ENCODE assay signal across 18 cellular contexts in genomic region chr7:1442355-1443124, GRCh38. TPM values are rescaled to one million over a fixed set of nuclear protein-coding genes. Genes with fewer than 3 reads are reported as not detected.
A peak's percentile ranks its signal among the peaks of the same experiment; 100 is the strongest.
DNase-seq lines count a peak whose midpoint lies in the region; ATAC-seq, FAIRE-seq and TF ChIP-seq lines count a peak whose summit lies in the region.
"Had no signal": no experiment of that assay in that cellular context is flagged by ENCODE, and none has a peak within 500 bp of the region (broad histone marks: within the 10 kb centered on the region; RNA-seq: fewer than 3 reads in every experiment).

No MANE protein-coding gene starts in this region.

- no peaks in the 10 kb centered on the region for H3K9me3 ChIP-seq in BLaER1 treated with 17β-estradiol and CSF1 and Interleukin-3, amounts not matched to agents 10 nM and 100 nM (replicated peaks in 1 of 11)
- H3K9me3 ChIP-seq in gastrocnemius medialis = no peaks in the 10 kb centered on the region
- no peaks in the 10 kb centered on the region for H3K9me3 ChIP-seq in T-helper 17 cell (ENCODE audit: control insufficient read depth, low read length, poor library complexity, severe bottlenecking)

- H3K27me3 ChIP-seq in BLaER1 treated with 17β-estradiol and CSF1 and Interleukin-3, amounts not matched to agents 10 nM and 100 nM = peaks cover 0 to 6% (median 0%) of the 10 kb centered on the region in 11 experiments; a peak in 5 of 22 replicates
- no peaks in the 10 kb centered on the region for H3K27me3 ChIP-seq in gastrocnemius medialis

- intact Hi-C loops in gastrocnemius medialis (cut with DNase I; ENCODE audit: low total_unique reads) = no loop called here

- no peaks in the 10 kb centered on the region for H3K27me3 Mint-ChIP-seq in chondrocyte (ENCODE audit: low read depth)
- H3K27me3 Mint-ChIP-seq in neural crest cell (ENCODE audit: low read depth) = no peaks in the 10 kb centered on the region
- no peaks in the 10 kb centered on the region for H3K27me3 Mint-ChIP-seq in T-helper 17 cell

- H3K36me3 ChIP-seq in BLaER1 treated with 17β-estradiol and CSF1 and Interleukin-3, amounts not matched to agents 10 nM and 100 nM = no peaks in the 10 kb centered on the region
- H3K36me3 ChIP-seq in gastrocnemius medialis = no peaks in the 10 kb centered on the region

- H3K27ac Mint-ChIP-seq in chondrocyte (ENCODE audit: unreplicated experiment) (peak overlapping the region; percentile 8), neural crest cell (ENCODE audit: unreplicated experiment) (peak overlapping the region; percentile 50), T-helper 17 cell (no peak overlapping the region)
- H3K27ac Mint-ChIP-seq: CD8-positive, alpha-beta T cell had no signal

- peak; percentile 44 for FAIRE-seq in HTR-8/SVneo (lab: Jason Lieb, UNC)
- FAIRE-seq: GM12892 had no signal

- H3K36me3 Mint-ChIP-seq in chondrocyte (ENCODE audit: low read depth) (peaks cover 8% of the 10 kb centered on the region), neural crest cell (ENCODE audit: low read depth) (peaks cover 3% of the 10 kb centered on the region), T-helper 17 cell (ENCODE audit: low read depth) (no peaks in the 10 kb centered on the region)
- H3K36me3 Mint-ChIP-seq: CD14-positive monocyte; CD8-positive, alpha-beta T cell had no signal

- TF ChIP-seq POLR2A in gastrocnemius medialis (IDR thresholded peaks at IDR 0.05) = no peak

- DNase-seq in HTR-8/SVneo (ENCODE audit: insufficient read length, low spot score) = no peak
- no peak for DNase-seq in chondrocyte (ENCODE audit: low spot score)
- no peak for DNase-seq in neural crest cell (ENCODE audit: low read depth, low spot score)
- no peak for DNase-seq in gastrocnemius medialis
- DNase-seq in activated CD4-positive, alpha-beta T cell treated with anti-CD3 and anti-CD28 coated beads for 48 hours = no peak
- DNase-seq in T-helper 17 cell = no peak
- no peak for DNase-seq in C1 segment of cervical spinal cord (lab: John Stamatoyannopoulos, UW)
- DNase-seq: ACHN; CD8-positive, alpha-beta T cell; COR-L47; DND-41; GDM1; IMR-90 had no signal

- H3K4me1 ChIP-seq in BLaER1 treated with 17β-estradiol and CSF1 and Interleukin-3, amounts not matched to agents 10 nM and 100 nM = peaks cover 0 to 30% (median 16%) of the 10 kb centered on the region in 10 experiments; a peak in 14 of 20 replicates
- no peaks in the 10 kb centered on the region for H3K4me1 ChIP-seq in gastrocnemius medialis

- H4K20me1 ChIP-seq in BLaER1 treated with 17β-estradiol and CSF1 and Interleukin-3, amounts not matched to agents 10 nM and 100 nM = peaks cover 0 to 48% (median 0%) of the 10 kb centered on the region in 11 experiments; a peak in 7 of 22 replicates

- H3K27ac ChIP-seq in BLaER1 treated with 17β-estradiol and CSF1 and Interleukin-3, amounts not matched to agents 10 nM and 100 nM = no peak overlapping the region
- H3K27ac ChIP-seq in gastrocnemius medialis = no peak overlapping the region
- H3K27ac ChIP-seq: HL-60 had no signal

- ATAC-seq in gastrocnemius medialis = no peak
- ATAC-seq in T-helper 17 cell = no peak
- ATAC-seq: CD8-positive, alpha-beta T cell; HCT116 had no signal

- no peak overlapping the region for H3K4me3 ChIP-seq in BLaER1 treated with 17β-estradiol and CSF1 and Interleukin-3, amounts not matched to agents 10 nM and 100 nM
- H3K4me3 ChIP-seq in gastrocnemius medialis = no peak overlapping the region

- H3K4me2 ChIP-seq in BLaER1 treated with 17β-estradiol and CSF1 and Interleukin-3, amounts not matched to agents 10 nM and 100 nM = peak overlapping the region in 8 of 11 experiments; percentile 37 to 72 (median 62); a peak in 12 of 22 replicates

- H3K4me3 Mint-ChIP-seq in chondrocyte (ENCODE audit: unreplicated experiment) (no peak overlapping the region), neural crest cell (no peak overlapping the region), T-helper 17 cell (no peak overlapping the region)
- H3K4me3 Mint-ChIP-seq: CD14-positive monocyte; CD8-positive, alpha-beta T cell had no signal

- H3K9me3 Mint-ChIP-seq in chondrocyte (ENCODE audit: low read depth) (no peaks in the 10 kb centered on the region), neural crest cell (no peaks in the 10 kb centered on the region)
- H3K9me3 Mint-ChIP-seq: CD8-positive, alpha-beta T cell had no signal

- H3K4me1 Mint-ChIP-seq in chondrocyte (ENCODE audit: low read depth) (no peaks in the 10 kb centered on the region), neural crest cell (peaks cover 4% of the 10 kb centered on the region), T-helper 17 cell (no peaks in the 10 kb centered on the region)
- H3K4me1 Mint-ChIP-seq: CD14-positive monocyte had no signal

- 0 out of 22 replicates have a peak overlapping the region, but pooled peaks of 2 of the 11 experiments have one; percentile 13 to 22 for H3K9ac ChIP-seq in BLaER1 treated with 17β-estradiol and CSF1 and Interleukin-3, amounts not matched to agents 10 nM and 100 nM

- TF ChIP-seq CTCF in chondrocyte (IDR thresholded peaks at IDR 0.05) = no peak
- TF ChIP-seq CTCF in neural crest cell (conservative IDR thresholded peaks at IDR 0.05) = no peak
- no peak for TF ChIP-seq CTCF in gastrocnemius medialis (IDR thresholded peaks at IDR 0.05 in 4 of 5, conservative IDR thresholded peaks at IDR 0.05 in 1 of 5)

- in situ Hi-C loops in gastrocnemius medialis (cut with MboI; ENCODE audit: low sequenced_read_pairs in 4 of 4) = no loop called here

RNA-seq across cellular contexts. Expression of gene MICALL2, which starts 16.7 kb away (rescaled TPM):
- total RNA-seq in chondrocyte (44.5 to 56.9 TPM (median 45.2 TPM) in 3 replicates), neural crest cell (17.7 and 18.7 TPM in 2 replicates), gastrocnemius medialis (1 to 10 TPM; 1.6 to 4.8 (median 2.4) TPM), T-helper 17 cell (1 to 10 TPM; 3.2 to 3.4 TPM)
